ENCODE assay signal across 1 cellular context in the genomic region with DNA sequence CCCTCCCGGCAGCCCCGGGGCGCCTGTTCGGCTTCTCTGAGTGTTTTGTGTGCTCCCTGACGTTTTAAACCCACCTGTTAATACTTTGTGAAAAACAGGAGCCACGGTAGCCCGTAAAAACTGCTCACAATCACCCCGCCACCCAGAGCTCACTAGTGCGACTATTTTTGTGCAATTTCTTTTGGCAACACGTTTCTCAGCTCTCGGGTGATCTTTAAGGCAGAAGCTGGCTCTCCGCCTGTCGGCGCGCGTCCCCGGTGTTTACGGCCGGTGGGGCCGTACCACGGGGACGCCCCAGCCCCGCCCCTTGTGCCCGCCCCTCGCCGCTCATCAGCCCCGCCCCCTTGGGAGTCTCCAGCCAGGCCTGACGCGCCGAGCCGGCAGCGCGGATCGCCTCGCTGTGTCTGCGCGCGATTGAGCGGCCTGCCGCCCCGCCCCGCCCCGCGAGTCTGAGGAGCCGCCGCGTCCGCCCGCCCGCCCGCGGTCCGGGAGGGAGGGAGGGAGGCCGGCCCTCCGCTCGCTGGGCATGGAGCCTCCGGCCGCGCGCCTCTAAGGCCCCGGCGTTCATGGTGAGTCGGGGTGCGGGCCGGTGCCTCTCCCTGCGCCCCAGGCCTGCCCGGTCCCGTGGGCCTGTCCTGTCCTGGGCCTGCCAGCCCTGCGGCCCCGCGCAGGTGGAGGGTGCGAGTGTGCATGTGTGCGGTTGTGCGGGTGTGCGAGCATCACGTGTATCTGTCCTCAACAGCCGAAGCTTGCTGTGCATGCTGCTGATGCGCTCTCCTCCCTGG.
TF ChIP-seq lines count a peak whose summit lies in the region.

No MANE protein-coding gene starts in this region.

TF ChIP-seq in HepG2, 621 proteins besides CTCF, POLR2A, EP300 and RAD21 (continued from another document and continues in another):
- 0 out of 2 replicates have a peak, but pooled peaks have one; percentile 25 for TF ChIP-seq NAIF1 (CRISPR knock-in tag; IDR thresholded peaks at IDR 0.05; ENCODE audit: borderline replicate concordance)
- TF ChIP-seq ZNF660 (CRISPR knock-in tag; IDR thresholded peaks at IDR 0.05; ENCODE audit: borderline replicate concordance, low read depth) = no peak
- TF ChIP-seq, protein P1, sequence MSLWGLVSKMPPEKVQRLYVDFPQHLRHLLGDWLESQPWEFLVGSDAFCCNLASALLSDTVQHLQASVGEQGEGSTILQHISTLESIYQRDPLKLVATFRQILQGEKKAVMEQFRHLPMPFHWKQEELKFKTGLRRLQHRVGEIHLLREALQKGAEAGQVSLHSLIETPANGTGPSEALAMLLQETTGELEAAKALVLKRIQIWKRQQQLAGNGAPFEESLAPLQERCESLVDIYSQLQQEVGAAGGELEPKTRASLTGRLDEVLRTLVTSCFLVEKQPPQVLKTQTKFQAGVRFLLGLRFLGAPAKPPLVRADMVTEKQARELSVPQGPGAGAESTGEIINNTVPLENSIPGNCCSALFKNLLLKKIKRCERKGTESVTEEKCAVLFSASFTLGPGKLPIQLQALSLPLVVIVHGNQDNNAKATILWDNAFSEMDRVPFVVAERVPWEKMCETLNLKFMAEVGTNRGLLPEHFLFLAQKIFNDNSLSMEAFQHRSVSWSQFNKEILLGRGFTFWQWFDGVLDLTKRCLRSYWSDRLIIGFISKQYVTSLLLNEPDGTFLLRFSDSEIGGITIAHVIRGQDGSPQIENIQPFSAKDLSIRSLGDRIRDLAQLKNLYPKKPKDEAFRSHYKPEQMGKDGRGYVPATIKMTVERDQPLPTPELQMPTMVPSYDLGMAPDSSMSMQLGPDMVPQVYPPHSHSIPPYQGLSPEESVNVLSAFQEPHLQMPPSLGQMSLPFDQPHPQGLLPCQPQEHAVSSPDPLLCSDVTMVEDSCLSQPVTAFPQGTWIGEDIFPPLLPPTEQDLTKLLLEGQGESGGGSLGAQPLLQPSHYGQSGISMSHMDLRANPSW (CRISPR knock-in tag; IDR thresholded peaks at IDR 0.05; ENCODE audit: borderline replicate concordance) = no peak
- TF ChIP-seq ZNF337 (CRISPR knock-in tag; IDR thresholded peaks at IDR 0.05; ENCODE audit: borderline replicate concordance, low read depth) = no peak
- no peak for TF ChIP-seq SOX6 (IDR thresholded peaks at IDR 0.05)
- TF ChIP-seq SOX6 (CRISPR knock-in tag; IDR thresholded peaks at IDR 0.05) = peak; percentile 41; the same call in 1 of the 2 replicates
- TF ChIP-seq, protein P2, sequence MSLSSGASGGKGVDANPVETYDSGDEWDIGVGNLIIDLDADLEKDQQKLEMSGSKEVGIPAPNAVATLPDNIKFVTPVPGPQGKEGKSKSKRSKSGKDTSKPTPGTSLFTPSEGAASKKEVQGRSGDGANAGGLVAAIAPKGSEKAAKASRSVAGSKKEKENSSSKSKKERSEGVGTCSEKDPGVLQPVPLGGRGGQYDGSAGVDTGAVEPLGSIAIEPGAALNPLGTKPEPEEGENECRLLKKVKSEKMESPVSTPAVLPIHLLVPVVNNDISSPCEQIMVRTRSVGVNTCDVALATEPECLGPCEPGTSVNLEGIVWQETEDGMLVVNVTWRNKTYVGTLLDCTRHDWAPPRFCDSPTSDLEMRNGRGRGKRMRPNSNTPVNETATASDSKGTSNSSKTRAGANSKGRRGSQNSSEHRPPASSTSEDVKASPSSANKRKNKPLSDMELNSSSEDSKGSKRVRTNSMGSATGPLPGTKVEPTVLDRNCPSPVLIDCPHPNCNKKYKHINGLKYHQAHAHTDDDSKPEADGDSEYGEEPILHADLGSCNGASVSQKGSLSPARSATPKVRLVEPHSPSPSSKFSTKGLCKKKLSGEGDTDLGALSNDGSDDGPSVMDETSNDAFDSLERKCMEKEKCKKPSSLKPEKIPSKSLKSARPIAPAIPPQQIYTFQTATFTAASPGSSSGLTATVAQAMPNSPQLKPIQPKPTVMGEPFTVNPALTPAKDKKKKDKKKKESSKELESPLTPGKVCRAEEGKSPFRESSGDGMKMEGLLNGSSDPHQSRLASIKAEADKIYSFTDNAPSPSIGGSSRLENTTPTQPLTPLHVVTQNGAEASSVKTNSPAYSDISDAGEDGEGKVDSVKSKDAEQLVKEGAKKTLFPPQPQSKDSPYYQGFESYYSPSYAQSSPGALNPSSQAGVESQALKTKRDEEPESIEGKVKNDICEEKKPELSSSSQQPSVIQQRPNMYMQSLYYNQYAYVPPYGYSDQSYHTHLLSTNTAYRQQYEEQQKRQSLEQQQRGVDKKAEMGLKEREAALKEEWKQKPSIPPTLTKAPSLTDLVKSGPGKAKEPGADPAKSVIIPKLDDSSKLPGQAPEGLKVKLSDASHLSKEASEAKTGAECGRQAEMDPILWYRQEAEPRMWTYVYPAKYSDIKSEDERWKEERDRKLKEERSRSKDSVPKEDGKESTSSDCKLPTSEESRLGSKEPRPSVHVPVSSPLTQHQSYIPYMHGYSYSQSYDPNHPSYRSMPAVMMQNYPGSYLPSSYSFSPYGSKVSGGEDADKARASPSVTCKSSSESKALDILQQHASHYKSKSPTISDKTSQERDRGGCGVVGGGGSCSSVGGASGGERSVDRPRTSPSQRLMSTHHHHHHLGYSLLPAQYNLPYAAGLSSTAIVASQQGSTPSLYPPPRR (CRISPR knock-in tag; IDR thresholded peaks at IDR 0.05; ENCODE audit: borderline replicate concordance) = no peak
- no peak for TF ChIP-seq ONECUT2 (CRISPR knock-in tag; IDR thresholded peaks at IDR 0.05)
- TF ChIP-seq ZNF329 (CRISPR knock-in tag; IDR thresholded peaks at IDR 0.05; ENCODE audit: low read depth) = no peak
- no peak for TF ChIP-seq GTF3A (CRISPR knock-in tag; conservative IDR thresholded peaks at IDR 0.05)
- peak; percentile 45; the same call in 1 of the 2 replicates for TF ChIP-seq HCFC1 (IDR thresholded peaks at IDR 0.05; ENCODE audit: low read depth, low read length)
- no peak for TF ChIP-seq PAF1 (CRISPR knock-in tag; IDR thresholded peaks at IDR 0.05)
- TF ChIP-seq, protein P3, sequence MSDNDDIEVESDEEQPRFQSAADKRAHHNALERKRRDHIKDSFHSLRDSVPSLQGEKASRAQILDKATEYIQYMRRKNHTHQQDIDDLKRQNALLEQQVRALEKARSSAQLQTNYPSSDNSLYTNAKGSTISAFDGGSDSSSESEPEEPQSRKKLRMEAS (IDR thresholded peaks at IDR 0.05) = peak; percentile 77
- no peak for TF ChIP-seq JARID2 (CRISPR knock-in tag; IDR thresholded peaks at IDR 0.05; ENCODE audit: insufficient replicate concordance)
- TF ChIP-seq, protein P4, sequence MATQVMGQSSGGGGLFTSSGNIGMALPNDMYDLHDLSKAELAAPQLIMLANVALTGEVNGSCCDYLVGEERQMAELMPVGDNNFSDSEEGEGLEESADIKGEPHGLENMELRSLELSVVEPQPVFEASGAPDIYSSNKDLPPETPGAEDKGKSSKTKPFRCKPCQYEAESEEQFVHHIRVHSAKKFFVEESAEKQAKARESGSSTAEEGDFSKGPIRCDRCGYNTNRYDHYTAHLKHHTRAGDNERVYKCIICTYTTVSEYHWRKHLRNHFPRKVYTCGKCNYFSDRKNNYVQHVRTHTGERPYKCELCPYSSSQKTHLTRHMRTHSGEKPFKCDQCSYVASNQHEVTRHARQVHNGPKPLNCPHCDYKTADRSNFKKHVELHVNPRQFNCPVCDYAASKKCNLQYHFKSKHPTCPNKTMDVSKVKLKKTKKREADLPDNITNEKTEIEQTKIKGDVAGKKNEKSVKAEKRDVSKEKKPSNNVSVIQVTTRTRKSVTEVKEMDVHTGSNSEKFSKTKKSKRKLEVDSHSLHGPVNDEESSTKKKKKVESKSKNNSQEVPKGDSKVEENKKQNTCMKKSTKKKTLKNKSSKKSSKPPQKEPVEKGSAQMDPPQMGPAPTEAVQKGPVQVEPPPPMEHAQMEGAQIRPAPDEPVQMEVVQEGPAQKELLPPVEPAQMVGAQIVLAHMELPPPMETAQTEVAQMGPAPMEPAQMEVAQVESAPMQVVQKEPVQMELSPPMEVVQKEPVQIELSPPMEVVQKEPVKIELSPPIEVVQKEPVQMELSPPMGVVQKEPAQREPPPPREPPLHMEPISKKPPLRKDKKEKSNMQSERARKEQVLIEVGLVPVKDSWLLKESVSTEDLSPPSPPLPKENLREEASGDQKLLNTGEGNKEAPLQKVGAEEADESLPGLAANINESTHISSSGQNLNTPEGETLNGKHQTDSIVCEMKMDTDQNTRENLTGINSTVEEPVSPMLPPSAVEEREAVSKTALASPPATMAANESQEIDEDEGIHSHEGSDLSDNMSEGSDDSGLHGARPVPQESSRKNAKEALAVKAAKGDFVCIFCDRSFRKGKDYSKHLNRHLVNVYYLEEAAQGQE (IDR thresholded peaks at IDR 0.05; ENCODE audit: borderline replicate concordance in 1 of 2, low read depth in 1 of 2, low read length in 2 of 2) = no peak
- TF ChIP-seq KLF16 (CRISPR knock-in tag; IDR thresholded peaks at IDR 0.05) = 0 out of 4 replicates have a peak, but pooled peaks of 1 of the 2 experiments have one; percentile 20
- TF ChIP-seq STAG1 (CRISPR knock-in tag; IDR thresholded peaks at IDR 0.05) = no peak
- no peak for TF ChIP-seq NR3C1 (CRISPR knock-in tag; IDR thresholded peaks at IDR 0.05)
- TF ChIP-seq, protein P5, sequence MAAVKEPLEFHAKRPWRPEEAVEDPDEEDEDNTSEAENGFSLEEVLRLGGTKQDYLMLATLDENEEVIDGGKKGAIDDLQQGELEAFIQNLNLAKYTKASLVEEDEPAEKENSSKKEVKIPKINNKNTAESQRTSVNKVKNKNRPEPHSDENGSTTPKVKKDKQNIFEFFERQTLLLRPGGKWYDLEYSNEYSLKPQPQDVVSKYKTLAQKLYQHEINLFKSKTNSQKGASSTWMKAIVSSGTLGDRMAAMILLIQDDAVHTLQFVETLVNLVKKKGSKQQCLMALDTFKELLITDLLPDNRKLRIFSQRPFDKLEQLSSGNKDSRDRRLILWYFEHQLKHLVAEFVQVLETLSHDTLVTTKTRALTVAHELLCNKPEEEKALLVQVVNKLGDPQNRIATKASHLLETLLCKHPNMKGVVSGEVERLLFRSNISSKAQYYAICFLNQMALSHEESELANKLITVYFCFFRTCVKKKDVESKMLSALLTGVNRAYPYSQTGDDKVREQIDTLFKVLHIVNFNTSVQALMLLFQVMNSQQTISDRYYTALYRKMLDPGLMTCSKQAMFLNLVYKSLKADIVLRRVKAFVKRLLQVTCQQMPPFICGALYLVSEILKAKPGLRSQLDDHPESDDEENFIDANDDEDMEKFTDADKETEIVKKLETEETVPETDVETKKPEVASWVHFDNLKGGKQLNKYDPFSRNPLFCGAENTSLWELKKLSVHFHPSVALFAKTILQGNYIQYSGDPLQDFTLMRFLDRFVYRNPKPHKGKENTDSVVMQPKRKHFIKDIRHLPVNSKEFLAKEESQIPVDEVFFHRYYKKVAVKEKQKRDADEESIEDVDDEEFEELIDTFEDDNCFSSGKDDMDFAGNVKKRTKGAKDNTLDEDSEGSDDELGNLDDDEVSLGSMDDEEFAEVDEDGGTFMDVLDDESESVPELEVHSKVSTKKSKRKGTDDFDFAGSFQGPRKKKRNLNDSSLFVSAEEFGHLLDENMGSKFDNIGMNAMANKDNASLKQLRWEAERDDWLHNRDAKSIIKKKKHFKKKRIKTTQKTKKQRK (IDR thresholded peaks at IDR 0.05; ENCODE audit: low read length) = no peak
- no peak for TF ChIP-seq KDM6A (CRISPR knock-in tag; IDR thresholded peaks at IDR 0.05; ENCODE audit: low read depth)
- TF ChIP-seq FOXA3 (CRISPR knock-in tag; IDR thresholded peaks at IDR 0.05) = peak; percentile 34
- TF ChIP-seq, protein P6, sequence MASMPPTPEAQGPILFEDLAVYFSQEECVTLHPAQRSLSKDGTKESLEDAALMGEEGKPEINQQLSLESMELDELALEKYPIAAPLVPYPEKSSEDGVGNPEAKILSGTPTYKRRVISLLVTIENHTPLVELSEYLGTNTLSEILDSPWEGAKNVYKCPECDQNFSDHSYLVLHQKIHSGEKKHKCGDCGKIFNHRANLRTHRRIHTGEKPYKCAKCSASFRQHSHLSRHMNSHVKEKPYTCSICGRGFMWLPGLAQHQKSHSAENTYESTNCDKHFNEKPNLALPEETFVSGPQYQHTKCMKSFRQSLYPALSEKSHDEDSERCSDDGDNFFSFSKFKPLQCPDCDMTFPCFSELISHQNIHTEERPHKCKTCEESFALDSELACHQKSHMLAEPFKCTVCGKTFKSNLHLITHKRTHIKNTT (CRISPR knock-in tag; IDR thresholded peaks at IDR 0.05) = no peak
- no peak for TF ChIP-seq SMAD3 (CRISPR knock-in tag; IDR thresholded peaks at IDR 0.05)
- TF ChIP-seq ZNF253 (CRISPR knock-in tag; IDR thresholded peaks at IDR 0.05; ENCODE audit: borderline replicate concordance) = no peak
- TF ChIP-seq, protein P7, sequence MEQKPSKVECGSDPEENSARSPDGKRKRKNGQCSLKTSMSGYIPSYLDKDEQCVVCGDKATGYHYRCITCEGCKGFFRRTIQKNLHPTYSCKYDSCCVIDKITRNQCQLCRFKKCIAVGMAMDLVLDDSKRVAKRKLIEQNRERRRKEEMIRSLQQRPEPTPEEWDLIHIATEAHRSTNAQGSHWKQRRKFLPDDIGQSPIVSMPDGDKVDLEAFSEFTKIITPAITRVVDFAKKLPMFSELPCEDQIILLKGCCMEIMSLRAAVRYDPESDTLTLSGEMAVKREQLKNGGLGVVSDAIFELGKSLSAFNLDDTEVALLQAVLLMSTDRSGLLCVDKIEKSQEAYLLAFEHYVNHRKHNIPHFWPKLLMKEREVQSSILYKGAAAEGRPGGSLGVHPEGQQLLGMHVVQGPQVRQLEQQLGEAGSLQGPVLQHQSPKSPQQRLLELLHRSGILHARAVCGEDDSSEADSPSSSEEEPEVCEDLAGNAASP (CRISPR knock-in tag; IDR thresholded peaks at IDR 0.05; ENCODE audit: borderline replicate concordance) = no peak
- TF ChIP-seq, protein P8, sequence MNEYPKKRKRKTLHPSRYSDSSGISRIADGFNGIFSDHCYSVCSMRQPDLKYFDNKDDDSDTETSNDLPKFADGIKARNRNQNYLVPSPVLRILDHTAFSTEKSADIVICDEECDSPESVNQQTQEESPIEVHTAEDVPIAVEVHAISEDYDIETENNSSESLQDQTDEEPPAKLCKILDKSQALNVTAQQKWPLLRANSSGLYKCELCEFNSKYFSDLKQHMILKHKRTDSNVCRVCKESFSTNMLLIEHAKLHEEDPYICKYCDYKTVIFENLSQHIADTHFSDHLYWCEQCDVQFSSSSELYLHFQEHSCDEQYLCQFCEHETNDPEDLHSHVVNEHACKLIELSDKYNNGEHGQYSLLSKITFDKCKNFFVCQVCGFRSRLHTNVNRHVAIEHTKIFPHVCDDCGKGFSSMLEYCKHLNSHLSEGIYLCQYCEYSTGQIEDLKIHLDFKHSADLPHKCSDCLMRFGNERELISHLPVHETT (CRISPR knock-in tag; conservative IDR thresholded peaks at IDR 0.05) = peak; percentile 92
- TF ChIP-seq FOSL1 (CRISPR knock-in tag; IDR thresholded peaks at IDR 0.05; ENCODE audit: borderline replicate concordance) = no peak
